8 cellular contexts compared by ENCODE assay signal in the genomic region with DNA sequence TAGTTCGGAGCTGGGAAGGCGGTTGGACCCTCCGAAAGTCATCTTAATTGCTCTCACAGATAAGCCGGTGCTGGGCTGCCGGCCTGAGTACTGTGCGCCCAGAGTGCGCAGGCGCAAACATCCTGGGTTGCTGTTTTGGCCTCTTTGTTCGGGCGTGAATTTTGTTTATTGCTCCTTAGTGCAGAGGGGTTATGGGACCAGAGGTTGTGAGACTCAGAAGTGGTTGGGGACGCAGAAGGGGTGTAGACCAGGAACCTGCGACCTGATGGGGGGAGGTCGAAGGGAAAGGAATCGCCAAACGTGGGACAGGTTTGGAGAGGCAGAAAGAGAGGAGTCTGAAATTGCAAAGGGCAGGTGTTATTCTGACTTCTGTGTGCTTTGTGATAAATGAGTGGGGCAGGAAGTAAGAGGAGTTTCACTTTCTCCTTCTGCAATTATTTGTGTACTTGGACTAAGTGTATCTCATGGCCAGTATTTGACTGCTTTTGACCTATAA. TPM values are rescaled to one million over a fixed set of nuclear protein-coding genes. Genes with fewer than 3 reads are reported as not detected.
DNase-seq lines count a peak whose midpoint lies in the region; ATAC-seq and TF ChIP-seq lines count a peak whose summit lies in the region.

No MANE protein-coding gene starts in this region.

- TF ChIP-seq CTCF in WI38 (IDR thresholded peaks at IDR 0.05; ENCODE audit: low read depth, low read length) (no peak), dorsolateral prefrontal cortex (IDR thresholded peaks at IDR 0.05 in 54 of 56, conservative IDR thresholded peaks at IDR 0.05 in 2 of 56; ENCODE audit: low read depth in 1 of 56, partially characterized antibody in 56 of 56) (peak in 4 of 56 donors; percentile 2 to 31 (median 17)), lung (IDR thresholded peaks at IDR 0.05; ENCODE audit: control extremely low read depth, extremely low read depth) (no peak)

- DNase-seq in NCI-H1436 (lab: John Stamatoyannopoulos, UW), result peak; percentile 87
- DNase-seq in NCI-H1436 treated with DMSO at 0.1 percent for 48 hours (lab: John Stamatoyannopoulos, UW), result no peak
- peak; percentile 21 for DNase-seq in NCI-H1417 treated with DMSO at 0.1 percent for 48 hours (lab: John Stamatoyannopoulos, UW)
- peak in 8 of 10 donors; percentile 71 to 88 (median 81) for DNase-seq in dorsolateral prefrontal cortex
- DNase-seq in lung (ENCODE audit: low spot score), result no peak
- DNase-seq in stimulated activated CD8-positive, alpha-beta memory T cell treated with anti-CD3 and anti-CD28 coated beads, Interleukin-2, amount 100 ng/mL, for 1 hour (ENCODE audit: low read depth in 2 of 2), result peak; percentile 38 to 46

- peaks cover 0 to 3% of the 10 kb centered on the region in 2 donors for H3K9me3 ChIP-seq in lung (ENCODE audit: control insufficient read depth in 2 of 2, insufficient read depth in 1 of 2, low read length in 1 of 2)

- 3% methylated on average over 15 of the region's 15 CpGs for WGBS in lung, 2 donors

- peaks cover 0 to 4% of the 10 kb centered on the region in 2 donors for H3K4me1 ChIP-seq in lung (ENCODE audit: control insufficient read depth in 2 of 2, insufficient read depth in 2 of 2, low read length in 2 of 2)

- ATAC-seq in HG02571 (IDR thresholded peaks at IDR 0.05; ENCODE audit: unreplicated experiment) (peak; percentile 49), lung (ENCODE audit: insufficient read depth, low FRiP score) (peak; percentile 89)

- H3K27me3 ChIP-seq in dorsolateral prefrontal cortex, result no peaks in the 10 kb centered on the region
- H3K27me3 ChIP-seq in lung (ENCODE audit: control insufficient read depth, insufficient read depth), result no peaks in the 10 kb centered on the region

- intact Hi-C loops in dorsolateral prefrontal cortex (cut with DNase I), result loop anchor here (1.0 to 10.0 kb wide), 8 partner anchors 37 to 355 kb away; a partner anchor contains a TSS

- H3K4me3 ChIP-seq in WI38 (ENCODE audit: low read depth, low read length), result peak overlapping the region; percentile 73
- H3K4me3 ChIP-seq in dorsolateral prefrontal cortex, result peak overlapping the region; percentile 65 to 99 (median 90)
- peak overlapping the region; percentile 83 for H3K4me3 ChIP-seq in lung

- H3K27ac ChIP-seq in dorsolateral prefrontal cortex (peak overlapping the region; percentile 86 to 100 (median 97)), lung (ENCODE audit: low read depth in 1 of 2, low read length in 1 of 2) (peak overlapping the region; percentile 91 to 97)

- H3K36me3 ChIP-seq in lung (ENCODE audit: control insufficient read depth in 2 of 2, insufficient read depth in 2 of 2, low read length in 2 of 2), result peaks cover 3 to 4% of the 10 kb centered on the region in 2 donors

RNA-seq across cellular contexts. Expression of a gene that starts 0.6 kb away (rescaled TPM):
- total RNA-seq in dorsolateral prefrontal cortex (10 to 100 TPM; 14.7 to 34.4 (median 22.9) TPM), lung (10 to 100 TPM; 10.5 to 21.9 TPM)
- polyA plus RNA-seq in lung, result 1 to 10 TPM; 2.3 to 6.3 TPM

RNA-seq across cellular contexts. Expression of a gene that starts 38.1 kb away (rescaled TPM):
- 10 to 100 TPM; 10.1 to 24.3 (median 14.8) TPM for total RNA-seq in dorsolateral prefrontal cortex
- 10 to 100 TPM in 1 of 2 donors, 1 to 10 TPM in 1; 9.6 to 28.3 TPM for total RNA-seq in lung
- polyA plus RNA-seq in lung, result 1 to 10 TPM; 3.0 to 3.1 TPM

Comparison
In these comparisons a context has a peak if more than half of its experiments do, and no peak if none do; other contexts are left out.
1. DNase-seq: peak in NCI-H1436 (single experiment), NCI-H1417 treated with DMSO at 0.1 percent for 48 hours (single experiment), dorsolateral prefrontal cortex (8 of 10) and stimulated activated CD8-positive, alpha-beta memory T cell treated with anti-CD3 and anti-CD28 coated beads, Interleukin-2, amount 100 ng/mL, for 1 hour (2 of 2); none in NCI-H1436 treated with DMSO at 0.1 percent for 48 hours (single experiment) and lung (single experiment).
2. Peak in every context shown above with its lines, with median percentiles within 50 percentile points of each other: H3K4me3 ChIP-seq.